Comparison of ENCODE assay signal across 1 cellular context in the genomic region with DNA sequence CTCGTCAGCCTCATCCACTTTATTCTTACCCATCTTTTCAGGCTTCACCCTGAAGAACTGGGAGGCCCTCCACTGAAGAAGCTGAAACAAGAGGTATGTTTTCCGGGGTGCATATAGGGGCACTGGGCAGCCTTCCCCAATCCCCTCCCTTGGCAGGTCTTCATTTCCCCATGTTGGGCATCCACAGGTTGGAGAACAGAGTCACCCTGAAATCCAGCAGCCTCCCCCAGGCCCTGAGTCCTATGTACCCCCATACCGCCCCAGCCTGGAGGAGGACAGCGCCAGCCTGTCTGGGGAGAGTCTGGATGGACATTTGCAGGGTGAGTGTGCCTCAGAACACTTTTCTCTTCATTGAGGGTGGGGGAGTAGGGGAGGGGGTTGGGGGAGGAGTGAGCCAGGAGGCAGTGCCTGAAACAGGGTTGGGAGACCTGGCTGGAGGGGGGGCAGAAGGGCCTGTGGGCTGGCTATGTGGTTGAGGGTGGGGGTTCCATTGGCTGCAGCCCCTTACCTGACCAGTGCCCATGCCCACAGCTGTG.
TF ChIP-seq lines count a peak whose summit lies in the region.

No MANE protein-coding gene starts in this region.

TF ChIP-seq in SK-N-SH, 30 proteins besides CTCF, POLR2A, EP300 and RAD21 (continued from another document):
- TF ChIP-seq, protein P1, sequence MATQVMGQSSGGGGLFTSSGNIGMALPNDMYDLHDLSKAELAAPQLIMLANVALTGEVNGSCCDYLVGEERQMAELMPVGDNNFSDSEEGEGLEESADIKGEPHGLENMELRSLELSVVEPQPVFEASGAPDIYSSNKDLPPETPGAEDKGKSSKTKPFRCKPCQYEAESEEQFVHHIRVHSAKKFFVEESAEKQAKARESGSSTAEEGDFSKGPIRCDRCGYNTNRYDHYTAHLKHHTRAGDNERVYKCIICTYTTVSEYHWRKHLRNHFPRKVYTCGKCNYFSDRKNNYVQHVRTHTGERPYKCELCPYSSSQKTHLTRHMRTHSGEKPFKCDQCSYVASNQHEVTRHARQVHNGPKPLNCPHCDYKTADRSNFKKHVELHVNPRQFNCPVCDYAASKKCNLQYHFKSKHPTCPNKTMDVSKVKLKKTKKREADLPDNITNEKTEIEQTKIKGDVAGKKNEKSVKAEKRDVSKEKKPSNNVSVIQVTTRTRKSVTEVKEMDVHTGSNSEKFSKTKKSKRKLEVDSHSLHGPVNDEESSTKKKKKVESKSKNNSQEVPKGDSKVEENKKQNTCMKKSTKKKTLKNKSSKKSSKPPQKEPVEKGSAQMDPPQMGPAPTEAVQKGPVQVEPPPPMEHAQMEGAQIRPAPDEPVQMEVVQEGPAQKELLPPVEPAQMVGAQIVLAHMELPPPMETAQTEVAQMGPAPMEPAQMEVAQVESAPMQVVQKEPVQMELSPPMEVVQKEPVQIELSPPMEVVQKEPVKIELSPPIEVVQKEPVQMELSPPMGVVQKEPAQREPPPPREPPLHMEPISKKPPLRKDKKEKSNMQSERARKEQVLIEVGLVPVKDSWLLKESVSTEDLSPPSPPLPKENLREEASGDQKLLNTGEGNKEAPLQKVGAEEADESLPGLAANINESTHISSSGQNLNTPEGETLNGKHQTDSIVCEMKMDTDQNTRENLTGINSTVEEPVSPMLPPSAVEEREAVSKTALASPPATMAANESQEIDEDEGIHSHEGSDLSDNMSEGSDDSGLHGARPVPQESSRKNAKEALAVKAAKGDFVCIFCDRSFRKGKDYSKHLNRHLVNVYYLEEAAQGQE (IDR thresholded peaks at IDR 0.05; ENCODE audit: low read depth, low read length): no peak
- TF ChIP-seq, protein P2, sequence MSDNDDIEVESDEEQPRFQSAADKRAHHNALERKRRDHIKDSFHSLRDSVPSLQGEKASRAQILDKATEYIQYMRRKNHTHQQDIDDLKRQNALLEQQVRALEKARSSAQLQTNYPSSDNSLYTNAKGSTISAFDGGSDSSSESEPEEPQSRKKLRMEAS (IDR thresholded peaks at IDR 0.05; ENCODE audit: low read depth): no peak
- TF ChIP-seq TEAD4 (IDR thresholded peaks at IDR 0.05; ENCODE audit: borderline replicate concordance, insufficient read depth): no peak
- no peak for TF ChIP-seq FOSL2 (IDR thresholded peaks at IDR 0.05; ENCODE audit: borderline replicate concordance, low read depth)
- TF ChIP-seq NFIC (IDR thresholded peaks at IDR 0.05; ENCODE audit: borderline replicate concordance): no peak
- no peak for TF ChIP-seq GATA2 (CRISPR knock-in tag; IDR thresholded peaks at IDR 0.05)
TF ChIP-seq in SK-N-SH: peak in this region for 0.
